In genomic region chr17:76969598-76970172, GRCh38 we compare ENCODE assay signal across 8 cellular contexts.
DNase-seq lines count a peak whose midpoint lies in the region; ATAC-seq and TF ChIP-seq lines count a peak whose summit lies in the region.

No MANE protein-coding gene starts in this region.

- no peak for TF ChIP-seq CTCF in neural progenitor cell (IDR thresholded peaks at IDR 0.05)
- TF ChIP-seq CTCF in omental fat pad (IDR thresholded peaks at IDR 0.05), result no peak

- no peak overlapping the region for H3K27ac Mint-ChIP-seq in central memory CD8-positive, alpha-beta T cell (ENCODE audit: low read depth)
- peak overlapping the region; percentile 96 for H3K27ac Mint-ChIP-seq in neural progenitor cell

- H3K27me3 ChIP-seq in H7 (ENCODE audit: control insufficient read depth, insufficient read depth, low read length) (no peaks in the 10 kb centered on the region), neural progenitor cell (no peaks in the 10 kb centered on the region)

- H3K4me3 Mint-ChIP-seq in central memory CD8-positive, alpha-beta T cell, result peak overlapping the region; percentile 66
- H3K4me3 Mint-ChIP-seq in neural progenitor cell, result peak overlapping the region; percentile 85

- H3K4me3 ChIP-seq in H7 (ENCODE audit: insufficient read depth, low read depth, low read length), result peak overlapping the region; percentile 50
- H3K4me3 ChIP-seq in neural progenitor cell, result peak overlapping the region; percentile 47

- DNase-seq in H7, result peak; percentile 90
- DNase-seq in NCI-H345 treated with DMSO at 0.1 percent for 48 hours (lab: John Stamatoyannopoulos, UW; ENCODE audit: unreplicated experiment), result peak; percentile 46
- no peak for DNase-seq in central memory CD8-positive, alpha-beta T cell (ENCODE audit: low spot score in 2 of 2)
- DNase-seq in neural progenitor cell (ENCODE audit: low spot score), result peak; percentile 51
- DNase-seq in omental fat pad (ENCODE audit: low spot score), result no peak
- no peak for DNase-seq in stimulated activated CD8-positive, alpha-beta memory T cell treated with anti-CD3 and anti-CD28 coated beads, Interleukin-4, amount 100 ng/mL, for 48 hours
- DNase-seq in substantia nigra (lab: John Stamatoyannopoulos, UW), result no peak

- peak overlapping the region; percentile 83 for H2AFZ ChIP-seq in neural progenitor cell (replicated peaks)

- H3K4me2 ChIP-seq in neural progenitor cell, result peak overlapping the region; percentile 78

- peaks cover 23% of the 10 kb centered on the region for H3K4me1 ChIP-seq in neural progenitor cell

- peaks cover 26% of the 10 kb centered on the region for H3F3A ChIP-seq in neural progenitor cell (ENCODE audit: low read depth)

- no peaks in the 10 kb centered on the region for H3K9me3 ChIP-seq in neural progenitor cell (ENCODE audit: low read depth)

- no peaks in the 10 kb centered on the region for H4K20me1 ChIP-seq in neural progenitor cell (ENCODE audit: low read depth)

- H3K9me3 Mint-ChIP-seq in central memory CD8-positive, alpha-beta T cell, result no peaks in the 10 kb centered on the region
- H3K9me3 Mint-ChIP-seq in neural progenitor cell, result no peaks in the 10 kb centered on the region

- H3K36me3 ChIP-seq in H7 (replicated peaks; ENCODE audit: control insufficient read depth, insufficient read depth, low read length), result no peaks in the 10 kb centered on the region
- no peaks in the 10 kb centered on the region for H3K36me3 ChIP-seq in neural progenitor cell

- no peaks in the 10 kb centered on the region for H3K79me2 ChIP-seq in neural progenitor cell (ENCODE audit: low read depth)

- no peak overlapping the region for H3K9ac ChIP-seq in neural progenitor cell

- H3K4me1 Mint-ChIP-seq in central memory CD8-positive, alpha-beta T cell, result peaks cover 11% of the 10 kb centered on the region
- peaks cover 27% of the 10 kb centered on the region for H3K4me1 Mint-ChIP-seq in neural progenitor cell

- H3K27me3 Mint-ChIP-seq in central memory CD8-positive, alpha-beta T cell, result peaks cover 29% of the 10 kb centered on the region
- H3K27me3 Mint-ChIP-seq in neural progenitor cell (ENCODE audit: insufficient read depth, low read depth), result peaks cover 6% of the 10 kb centered on the region

- no peaks in the 10 kb centered on the region for H3K36me3 Mint-ChIP-seq in central memory CD8-positive, alpha-beta T cell (ENCODE audit: insufficient read depth)
- no peaks in the 10 kb centered on the region for H3K36me3 Mint-ChIP-seq in neural progenitor cell

- ATAC-seq in central memory CD8-positive, alpha-beta T cell (replicated peaks; ENCODE audit: extremely low read depth, poor library complexity, severe bottlenecking), result no peak
- ATAC-seq in HG02610 (IDR thresholded peaks at IDR 0.05; ENCODE audit: unreplicated experiment), result no peak
- ATAC-seq in omental fat pad (ENCODE audit: low FRiP score), result no peak

- peak overlapping the region; percentile 78 for H3K27ac ChIP-seq in neural progenitor cell
- no peak overlapping the region for H3K27ac ChIP-seq in substantia nigra (ENCODE audit: low read depth, low read length, poor library complexity, severe bottlenecking)

Comparison
In these comparisons a context has a peak if more than half of its experiments do, and no peak if none do; other contexts are left out.
1. DNase-seq: peak in H7 (single experiment), NCI-H345 treated with DMSO at 0.1 percent for 48 hours (single experiment) and neural progenitor cell (single experiment); none in central memory CD8-positive, alpha-beta T cell (0 of 2), omental fat pad (single experiment), stimulated activated CD8-positive, alpha-beta memory T cell treated with anti-CD3 and anti-CD28 coated beads, Interleukin-4, amount 100 ng/mL, for 48 hours (single experiment) and substantia nigra (0 of 49).